12 cellular contexts compared by ENCODE assay signal in genomic region chr9:136859821-136860269, GRCh38. TPM values are rescaled to one million over a fixed set of nuclear protein-coding genes. Genes with fewer than 3 reads are reported as not detected.
A peak's percentile ranks its signal among the peaks of the same experiment; 100 is the strongest.
DNase-seq lines count a peak whose midpoint lies in the region; ATAC-seq and TF ChIP-seq lines count a peak whose summit lies in the region.
"Had no signal": no experiment of that assay in that cellular context is flagged by ENCODE, and none has a peak within 500 bp of the region (broad histone marks: within the 10 kb centered on the region; RNA-seq: fewer than 3 reads in every experiment).

No MANE protein-coding gene starts in this region.

- peaks cover 13% of the 10 kb centered on the region for H3K4me1 Mint-ChIP-seq in activated T-cell treated with anti-CD3 and anti-CD28 coated beads, Interleukin-2, amount 50 U/mL, for 24 hours (ENCODE audit: low read depth)

- no peak overlapping the region for H4K91ac ChIP-seq in neuronal stem cell (ENCODE audit: low read depth, low read length, poor library complexity)

- no peak overlapping the region for H2BK5ac ChIP-seq in neuronal stem cell (ENCODE audit: low read length)

- H3K36me3 ChIP-seq in GM06990 (ENCODE audit: control insufficient read depth, insufficient read depth, low read length) (peaks cover 30% of the 10 kb centered on the region), colonic mucosa (peaks cover 15% of the 10 kb centered on the region), neuronal stem cell (replicated peaks in 1 of 2; ENCODE audit: control insufficient read depth in 2 of 2, insufficient read depth in 2 of 2, low read length in 2 of 2) (peaks cover 36 to 60% of the 10 kb centered on the region in 2 donors)

- H3K36me3 Mint-ChIP-seq in activated T-cell treated with anti-CD3 and anti-CD28 coated beads, Interleukin-2, amount 50 U/mL, for 24 hours (ENCODE audit: low read depth) = peaks cover 41% of the 10 kb centered on the region

- H3K27ac Mint-ChIP-seq in activated T-cell treated with anti-CD3 and anti-CD28 coated beads, Interleukin-2, amount 50 U/mL, for 24 hours = no peak overlapping the region
- H3K27ac Mint-ChIP-seq: stimulated activated naive CD8-positive, alpha-beta T cell treated with anti-CD3 and anti-CD28 coated beads, Interleukin-15, Interleukin-2, amounts not matched to agents 100 ng/mL and 50 ng/mL, for 24 hours had no signal

- H3K27me3 ChIP-seq in GM06990 (replicated peaks; ENCODE audit: control insufficient read depth, insufficient read depth, low read length) (no peaks in the 10 kb centered on the region), colonic mucosa (no peaks in the 10 kb centered on the region), neuronal stem cell (ENCODE audit: control insufficient read depth in 3 of 3, insufficient read depth in 3 of 3, low read depth in 1 of 3, low read length in 3 of 3) (no peaks in the 10 kb centered on the region)

- DNase-seq in GM06990 (ENCODE audit: extremely low read depth, insufficient read length) = peak; percentile 6
- peak; percentile 83 for DNase-seq in colonic mucosa
- DNase-seq in neuronal stem cell (ENCODE audit: low spot score) = no peak
- DNase-seq in NCI-H1436 (lab: John Stamatoyannopoulos, UW) = no peak
- DNase-seq in activated T-cell treated with anti-CD3 and anti-CD28 coated beads, Interleukin-2, amount 50 U/mL, for 24 hours = no peak
- DNase-seq: activated CD4-positive, alpha-beta T cell treated with anti-CD3 and anti-CD28 coated beads for 48 hours; stimulated activated CD4-positive, alpha-beta T cell treated with anti-CD3 and anti-CD28 coated beads, Interleukin-4, amount 100 ng/mL, for 4 hours had no signal

- H3K79me1 ChIP-seq in neuronal stem cell (ENCODE audit: low read depth, low read length) = peaks cover 26% of the 10 kb centered on the region

- no peak overlapping the region for H2BK15ac ChIP-seq in neuronal stem cell (ENCODE audit: low read length)

- H3K27ac ChIP-seq in colonic mucosa (peak overlapping the region; percentile 97), neuronal stem cell (replicated peaks; ENCODE audit: low read length) (no peak overlapping the region)

- no peaks in the 10 kb centered on the region for H3K27me3 Mint-ChIP-seq in activated T-cell treated with anti-CD3 and anti-CD28 coated beads, Interleukin-2, amount 50 U/mL, for 24 hours
- H3K27me3 Mint-ChIP-seq: brain; CD4-positive, alpha-beta memory T cell; stimulated activated naive CD8-positive, alpha-beta T cell treated with anti-CD3 and anti-CD28 coated beads, Interleukin-15, Interleukin-2, amounts not matched to agents 100 ng/mL and 50 ng/mL, for 24 hours had no signal

- no peak overlapping the region for H3K4ac ChIP-seq in neuronal stem cell (ENCODE audit: low read length)

- no peaks in the 10 kb centered on the region for H3K9me3 Mint-ChIP-seq in activated T-cell treated with anti-CD3 and anti-CD28 coated beads, Interleukin-2, amount 50 U/mL, for 24 hours
- H3K9me3 Mint-ChIP-seq: brain; CD4-positive, alpha-beta memory T cell; stimulated activated naive CD8-positive, alpha-beta T cell treated with anti-CD3 and anti-CD28 coated beads, Interleukin-15, Interleukin-2, amounts not matched to agents 100 ng/mL and 50 ng/mL, for 24 hours had no signal

- H3K14ac ChIP-seq in neuronal stem cell (ENCODE audit: low read length) = no peak overlapping the region

- H3K9ac ChIP-seq in colonic mucosa (ENCODE audit: low read depth in 2 of 2, low read length in 2 of 2) (peak overlapping the region; percentile 66 to 88), neuronal stem cell (ENCODE audit: low read depth, low read length, poor library complexity) (no peak overlapping the region)
- H3K9ac ChIP-seq: parathyroid adenoma had no signal

- no peak overlapping the region for H2BK120ac ChIP-seq in neuronal stem cell (ENCODE audit: low read depth, low read length)

- ATAC-seq in HG02870 (IDR thresholded peaks at IDR 0.05; ENCODE audit: unreplicated experiment) = no peak

- H3K4me3 ChIP-seq in GM06990 (replicated peaks; ENCODE audit: low read depth, low read length) = no peak overlapping the region
- no peak overlapping the region for H3K4me3 ChIP-seq in colonic mucosa
- H3K4me3 ChIP-seq in neuronal stem cell (ENCODE audit: low read length in 2 of 2) = no peak overlapping the region

- no peak overlapping the region for H2AK5ac ChIP-seq in neuronal stem cell (ENCODE audit: low read depth, low read length)

- H3K4me1 ChIP-seq in colonic mucosa (peaks cover 35% of the 10 kb centered on the region), neuronal stem cell (ENCODE audit: control insufficient read depth in 2 of 2, insufficient read depth in 1 of 2, low read depth in 1 of 2, low read length in 2 of 2) (peaks cover under 1 to 1% of the 10 kb centered on the region in 2 donors)
- H3K4me1 ChIP-seq: parathyroid adenoma had no signal

- no CpG with 5 or more reads among the region's 12 CpGs for WGBS in neuronal stem cell (ENCODE audit: extremely low coverage in 2 of 2, insufficient read length in 2 of 2, insufficient replicate concordance in 1 of 2), 2 donors

- no peak overlapping the region for H2AFZ ChIP-seq in neuronal stem cell (ENCODE audit: low read length)
- H2AFZ ChIP-seq: parathyroid adenoma had no signal

- TF ChIP-seq CTCF in GM06990 (IDR thresholded peaks at IDR 0.05; ENCODE audit: insufficient read depth, low read length, poor library complexity, severe bottlenecking) = no peak
- no peak for TF ChIP-seq CTCF in colonic mucosa (IDR thresholded peaks at IDR 0.05)

- no peak overlapping the region for H3K4me2 ChIP-seq in neuronal stem cell (ENCODE audit: insufficient read depth, low read length, poor library complexity, severe bottlenecking)

- intact Hi-C loops in colonic mucosa (cut with DNase I) = no loop called here

- peak overlapping the region; percentile 80 for H3K23ac ChIP-seq in neuronal stem cell (ENCODE audit: low read depth, low read length, poor library complexity)

- no peaks in the 10 kb centered on the region for H3K9me3 ChIP-seq in colonic mucosa
- no peaks in the 10 kb centered on the region for H3K9me3 ChIP-seq in neuronal stem cell (replicated peaks in 1 of 2; ENCODE audit: control insufficient read depth in 2 of 2, insufficient read depth in 1 of 2, low read depth in 1 of 2, low read length in 2 of 2)

- H3K4me3 Mint-ChIP-seq in activated T-cell treated with anti-CD3 and anti-CD28 coated beads, Interleukin-2, amount 50 U/mL, for 24 hours = no peak overlapping the region
- H3K4me3 Mint-ChIP-seq: brain; CD4-positive, alpha-beta memory T cell; stimulated activated naive CD8-positive, alpha-beta T cell treated with anti-CD3 and anti-CD28 coated beads, Interleukin-15, Interleukin-2, amounts not matched to agents 100 ng/mL and 50 ng/mL, for 24 hours had no signal

- no peak overlapping the region for H3K18ac ChIP-seq in neuronal stem cell (ENCODE audit: low read length)

- H4K8ac ChIP-seq in neuronal stem cell (ENCODE audit: low read depth, low read length) = no peak overlapping the region

- H2BK12ac ChIP-seq in neuronal stem cell (ENCODE audit: low read length) = no peak overlapping the region

RNA-seq across cellular contexts. Expression of gene EDF1, which starts 6.3 kb away (rescaled TPM):
- total RNA-seq in colonic mucosa = 100 to 1,000 TPM; 442 to 494 TPM
- 289 TPM for polyA plus RNA-seq in neuronal stem cell (2013, experiment 1 of 2)
- polyA plus RNA-seq in neuronal stem cell (2013, experiment 2 of 2) = 288 TPM

RNA-seq across cellular contexts. Expression of gene MAMDC4, which starts 7.7 kb away (rescaled TPM):
- total RNA-seq in colonic mucosa = 10 to 100 TPM; 11.0 to 61.7 TPM
- polyA plus RNA-seq in neuronal stem cell (2013, experiment 1 of 2) = 3.6 TPM
- 3.2 TPM for polyA plus RNA-seq in neuronal stem cell (2013, experiment 2 of 2)
- polyA plus RNA-seq: CD4-positive, alpha-beta memory T cell had no signal

RNA-seq across cellular contexts. Expression of gene PHPT1, which starts 10.6 kb away (rescaled TPM):
- total RNA-seq in colonic mucosa = 100 to 1,000 TPM; 137 to 176 TPM
- polyA plus RNA-seq in neuronal stem cell (2013, experiment 1 of 2) = 230 TPM
- 218 TPM for polyA plus RNA-seq in neuronal stem cell (2013, experiment 2 of 2)

RNA-seq across cellular contexts. Expression of gene AJM1, which starts 17.6 kb away (rescaled TPM):
- 10 to 100 TPM; 11.5 to 17.1 TPM for total RNA-seq in colonic mucosa
- 0.42 TPM for polyA plus RNA-seq in neuronal stem cell (2013, experiment 1 of 2)
- 0.44 TPM for polyA plus RNA-seq in neuronal stem cell (2013, experiment 2 of 2)

RNA-seq across cellular contexts. Expression of gene TRAF2, which starts 26.5 kb away (rescaled TPM):
- 10 to 100 TPM; 22.4 to 50.6 TPM for total RNA-seq in colonic mucosa
- 11.3 TPM for polyA plus RNA-seq in neuronal stem cell (2013, experiment 1 of 2)
- 11.0 TPM for polyA plus RNA-seq in neuronal stem cell (2013, experiment 2 of 2)

Comparison
In these comparisons a context has a peak if more than half of its experiments do, and no peak if none do; other contexts are left out.
1. DNase-seq: peak in GM06990 (single experiment) and colonic mucosa (single experiment); none in neuronal stem cell (single experiment), NCI-H1436 (single experiment) and activated T-cell treated with anti-CD3 and anti-CD28 coated beads, Interleukin-2, amount 50 U/mL, for 24 hours (single experiment).